Comparison of ENCODE assay signal across 12 cellular contexts in genomic region chr12:116157845-116158267, GRCh38.
DNase-seq lines count a peak whose midpoint lies in the region; ATAC-seq and TF ChIP-seq lines count a peak whose summit lies in the region.
"Had no signal": no experiment of that assay in that cellular context is flagged by ENCODE, and none has a peak within 500 bp of the region (broad histone marks: within the 10 kb centered on the region; RNA-seq: fewer than 3 reads in every experiment).

No MANE protein-coding gene starts in this region.

- H3K36me3 Mint-ChIP-seq in stimulated activated naive CD8-positive, alpha-beta T cell treated with anti-CD3 and anti-CD28 coated beads, Interleukin-15, Interleukin-2, amounts not matched to agents 100 ng/mL and 50 ng/mL, for 24 hours (ENCODE audit: low read depth) = no peaks in the 10 kb centered on the region
- no peaks in the 10 kb centered on the region for H3K36me3 Mint-ChIP-seq in activated naive CD4-positive, alpha-beta T cell treated with anti-CD3 and anti-CD28 coated beads, Interleukin-2, amount 10 ng/mL, durations not matched to agents 7 days and 5 days
- no peaks in the 10 kb centered on the region for H3K36me3 Mint-ChIP-seq in stimulated activated effector memory CD8-positive, alpha-beta T cell treated with anti-CD3 and anti-CD28 coated beads, Interleukin-12 subunit alpha, Interleukin-12 subunit beta, amount 100 ng/mL, for 72 hours
- H3K36me3 Mint-ChIP-seq: natural killer cell had no signal

- H3K4me3 ChIP-seq in choroid plexus epithelial cell (ENCODE audit: low read depth, low read length) = no peak overlapping the region

- CTCF ChIA-PET in activated naive CD4-positive, alpha-beta T cell treated with anti-CD3 and anti-CD28 coated beads, Interleukin-2, amount 10 ng/mL, durations not matched to agents 7 days and 5 days (lab: Charles Lee) = no interaction called here

- TF ChIP-seq CTCF in choroid plexus epithelial cell (conservative IDR thresholded peaks at IDR 0.05; ENCODE audit: low read depth, low read length) = no peak

- ATAC-seq in stimulated activated naive CD8-positive, alpha-beta T cell treated with anti-CD3 and anti-CD28 coated beads, Interleukin-15, amount 100 ng/mL, for 72 hours = no peak
- no peak for ATAC-seq in GM19324 (IDR thresholded peaks at IDR 0.05; ENCODE audit: low FRiP score, unreplicated experiment)
- no peak for ATAC-seq in stimulated activated effector memory CD8-positive, alpha-beta T cell treated with anti-CD3 and anti-CD28 coated beads, Interleukin-12 subunit alpha, Interleukin-12 subunit beta, amount 100 ng/mL, for 72 hours

- no peaks in the 10 kb centered on the region for H3K9me3 Mint-ChIP-seq in stimulated activated naive CD8-positive, alpha-beta T cell treated with anti-CD3 and anti-CD28 coated beads, Interleukin-15, Interleukin-2, amounts not matched to agents 100 ng/mL and 50 ng/mL, for 24 hours
- H3K9me3 Mint-ChIP-seq in stimulated activated naive CD8-positive, alpha-beta T cell treated with anti-CD3 and anti-CD28 coated beads, Interleukin-15, amount 100 ng/mL, for 72 hours = no peaks in the 10 kb centered on the region
- H3K9me3 Mint-ChIP-seq in activated naive CD4-positive, alpha-beta T cell treated with anti-CD3 and anti-CD28 coated beads, Interleukin-2, amount 10 ng/mL, durations not matched to agents 7 days and 5 days = no peaks in the 10 kb centered on the region
- no peaks in the 10 kb centered on the region for H3K9me3 Mint-ChIP-seq in stimulated activated effector memory CD8-positive, alpha-beta T cell treated with anti-CD3 and anti-CD28 coated beads, Interleukin-12 subunit alpha, Interleukin-12 subunit beta, amount 100 ng/mL, for 72 hours
- H3K9me3 Mint-ChIP-seq: natural killer cell had no signal

- no peaks in the 10 kb centered on the region for H3K27me3 Mint-ChIP-seq in stimulated activated naive CD8-positive, alpha-beta T cell treated with anti-CD3 and anti-CD28 coated beads, Interleukin-15, Interleukin-2, amounts not matched to agents 100 ng/mL and 50 ng/mL, for 24 hours
- no peaks in the 10 kb centered on the region for H3K27me3 Mint-ChIP-seq in stimulated activated naive CD8-positive, alpha-beta T cell treated with anti-CD3 and anti-CD28 coated beads, Interleukin-15, amount 100 ng/mL, for 72 hours
- no peaks in the 10 kb centered on the region for H3K27me3 Mint-ChIP-seq in activated naive CD4-positive, alpha-beta T cell treated with anti-CD3 and anti-CD28 coated beads, Interleukin-2, amount 10 ng/mL, durations not matched to agents 7 days and 5 days

- DNase-seq in stimulated activated naive CD8-positive, alpha-beta T cell treated with anti-CD3 and anti-CD28 coated beads, Interleukin-15, amount 100 ng/mL, for 72 hours = no peak
- DNase-seq in NCI-H2196 treated with DMSO at 0.1 percent for 48 hours (lab: John Stamatoyannopoulos, UW; ENCODE audit: unreplicated experiment) (peak; percentile 34), choroid plexus epithelial cell (ENCODE audit: low read depth) (peak; percentile 59), ecto neural progenitor cell (ENCODE audit: low spot score) (no peak)
- no peak for DNase-seq in activated naive CD4-positive, alpha-beta T cell treated with anti-CD3 and anti-CD28 coated beads, Interleukin-2, amount 10 ng/mL, durations not matched to agents 7 days and 5 days
- no peak for DNase-seq in stimulated activated effector memory CD8-positive, alpha-beta T cell treated with anti-CD3 and anti-CD28 coated beads, Interleukin-12 subunit alpha, Interleukin-12 subunit beta, amount 100 ng/mL, for 72 hours (ENCODE audit: low spot score in 2 of 2)
- DNase-seq: activated CD4-positive, alpha-beta T cell treated with anti-CD3 and anti-CD28 coated beads, Interleukin-2, amount 50 U/mL, for 4 hours; KG1; natural killer cell; Right ventricle myocardium superior had no signal

- no peak overlapping the region for H3K4me3 Mint-ChIP-seq in stimulated activated naive CD8-positive, alpha-beta T cell treated with anti-CD3 and anti-CD28 coated beads, Interleukin-15, Interleukin-2, amounts not matched to agents 100 ng/mL and 50 ng/mL, for 24 hours
- H3K4me3 Mint-ChIP-seq in stimulated activated naive CD8-positive, alpha-beta T cell treated with anti-CD3 and anti-CD28 coated beads, Interleukin-15, amount 100 ng/mL, for 72 hours = no peak overlapping the region
- no peak overlapping the region for H3K4me3 Mint-ChIP-seq in activated naive CD4-positive, alpha-beta T cell treated with anti-CD3 and anti-CD28 coated beads, Interleukin-2, amount 10 ng/mL, durations not matched to agents 7 days and 5 days
- H3K4me3 Mint-ChIP-seq in stimulated activated effector memory CD8-positive, alpha-beta T cell treated with anti-CD3 and anti-CD28 coated beads, Interleukin-12 subunit alpha, Interleukin-12 subunit beta, amount 100 ng/mL, for 72 hours = no peak overlapping the region
- H3K4me3 Mint-ChIP-seq: natural killer cell had no signal

- peak overlapping the region; percentile 12 for H3K27ac Mint-ChIP-seq in stimulated activated naive CD8-positive, alpha-beta T cell treated with anti-CD3 and anti-CD28 coated beads, Interleukin-15, Interleukin-2, amounts not matched to agents 100 ng/mL and 50 ng/mL, for 24 hours
- peak overlapping the region in 1 of 2 donors; percentile 24 for H3K27ac Mint-ChIP-seq in stimulated activated naive CD8-positive, alpha-beta T cell treated with anti-CD3 and anti-CD28 coated beads, Interleukin-15, amount 100 ng/mL, for 72 hours
- no peak overlapping the region for H3K27ac Mint-ChIP-seq in activated naive CD4-positive, alpha-beta T cell treated with anti-CD3 and anti-CD28 coated beads, Interleukin-2, amount 10 ng/mL, durations not matched to agents 7 days and 5 days
- no peak overlapping the region for H3K27ac Mint-ChIP-seq in stimulated activated effector memory CD8-positive, alpha-beta T cell treated with anti-CD3 and anti-CD28 coated beads, Interleukin-12 subunit alpha, Interleukin-12 subunit beta, amount 100 ng/mL, for 72 hours

- peaks cover 58% of the 10 kb centered on the region for H3K4me1 Mint-ChIP-seq in stimulated activated naive CD8-positive, alpha-beta T cell treated with anti-CD3 and anti-CD28 coated beads, Interleukin-15, Interleukin-2, amounts not matched to agents 100 ng/mL and 50 ng/mL, for 24 hours (ENCODE audit: low read depth)
- H3K4me1 Mint-ChIP-seq in stimulated activated naive CD8-positive, alpha-beta T cell treated with anti-CD3 and anti-CD28 coated beads, Interleukin-15, amount 100 ng/mL, for 72 hours = peaks cover 47% of the 10 kb centered on the region
- peaks cover 5% of the 10 kb centered on the region for H3K4me1 Mint-ChIP-seq in activated naive CD4-positive, alpha-beta T cell treated with anti-CD3 and anti-CD28 coated beads, Interleukin-2, amount 10 ng/mL, durations not matched to agents 7 days and 5 days
- peaks cover 27% of the 10 kb centered on the region for H3K4me1 Mint-ChIP-seq in stimulated activated effector memory CD8-positive, alpha-beta T cell treated with anti-CD3 and anti-CD28 coated beads, Interleukin-12 subunit alpha, Interleukin-12 subunit beta, amount 100 ng/mL, for 72 hours

Comparison
In these comparisons a context has a peak if more than half of its experiments do, and no peak if none do; other contexts are left out.
1. DNase-seq: peak in NCI-H2196 treated with DMSO at 0.1 percent for 48 hours (single experiment) and choroid plexus epithelial cell (single experiment); none in stimulated activated naive CD8-positive, alpha-beta T cell treated with anti-CD3 and anti-CD28 coated beads, Interleukin-15, amount 100 ng/mL, for 72 hours (0 of 2), activated naive CD4-positive, alpha-beta T cell treated with anti-CD3 and anti-CD28 coated beads, Interleukin-2, amount 10 ng/mL, durations not matched to agents 7 days and 5 days (single experiment), stimulated activated effector memory CD8-positive, alpha-beta T cell treated with anti-CD3 and anti-CD28 coated beads, Interleukin-12 subunit alpha, Interleukin-12 subunit beta, amount 100 ng/mL, for 72 hours (0 of 2) and ecto neural progenitor cell (single experiment).